ENCODE assay signal across 12 cellular contexts in the genomic region with DNA sequence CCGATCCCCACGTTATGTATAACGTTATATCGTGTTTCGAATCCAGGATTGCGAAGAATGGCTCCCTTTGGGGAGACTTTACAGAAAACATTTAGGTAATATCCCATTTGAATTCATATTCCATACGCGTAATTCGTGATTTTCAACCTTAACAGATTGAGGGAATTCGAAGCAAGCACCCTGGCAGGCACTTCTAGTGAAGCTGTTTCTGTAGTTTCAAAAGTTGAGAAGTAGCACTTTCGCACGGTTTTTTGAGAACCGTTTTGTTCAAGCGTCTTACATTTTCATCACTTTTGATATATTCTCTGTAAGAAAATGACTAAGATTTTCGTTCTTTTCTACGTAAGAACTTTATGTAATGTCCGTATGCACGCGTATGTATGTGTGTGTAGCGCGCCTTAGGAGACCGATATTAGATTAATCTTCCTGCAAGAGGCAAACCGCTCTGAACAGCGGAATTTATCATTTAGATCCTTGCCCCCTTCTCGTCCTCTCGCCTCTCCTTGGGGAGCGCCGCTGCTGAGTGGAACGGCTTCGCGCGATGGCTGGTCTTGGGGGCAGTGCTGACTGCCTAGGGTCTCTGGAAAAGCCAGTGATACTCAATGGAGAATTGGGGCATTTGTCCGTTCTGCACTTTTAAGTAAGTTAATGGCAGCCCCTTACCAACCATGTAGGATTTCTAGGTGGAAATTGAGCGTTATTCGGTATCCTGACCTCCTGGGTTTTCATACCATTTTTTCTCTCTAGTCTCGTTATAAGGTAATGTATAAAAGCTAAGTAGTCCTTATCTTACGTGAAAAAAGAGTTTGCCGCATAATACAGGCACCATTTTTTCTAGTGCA. TPM values are rescaled to one million over a fixed set of nuclear protein-coding genes. Genes with fewer than 3 reads are reported as not detected.
DNase-seq lines count a peak whose midpoint lies in the region; ATAC-seq, FAIRE-seq and TF ChIP-seq lines count a peak whose summit lies in the region.
"Had no signal": no experiment of that assay in that cellular context is flagged by ENCODE, and none has a peak within 500 bp of the region (broad histone marks: within the 10 kb centered on the region; RNA-seq: fewer than 3 reads in every experiment).

No MANE protein-coding gene starts in this region.

- peaks cover 6% of the 10 kb centered on the region for H3K4me1 ChIP-seq in cardiac muscle cell (ENCODE audit: low read depth)
- peaks cover 11% of the 10 kb centered on the region for H3K4me1 ChIP-seq in mesodermal cell (ENCODE audit: control insufficient read depth, insufficient read depth, low read length, poor library complexity, severe bottlenecking)
- peaks cover 0 to 3% (median 1%) of the 10 kb centered on the region in 4 donors for H3K4me1 ChIP-seq in tibial artery
- no peaks in the 10 kb centered on the region for H3K4me1 ChIP-seq in pancreas

- H3K4me3 ChIP-seq in cardiac muscle cell: peak overlapping the region; percentile 28
- H3K4me3 ChIP-seq in mesodermal cell (ENCODE audit: extremely low read depth, insufficient read depth, low read length, poor library complexity, severe bottlenecking): peak overlapping the region; percentile 37
- H3K4me3 ChIP-seq in tibial artery: peak overlapping the region; percentile 68 to 84
- H3K4me3 ChIP-seq in pancreas: no peak overlapping the region

- no peaks in the 10 kb centered on the region for H3K36me3 ChIP-seq in cardiac muscle cell
- no peaks in the 10 kb centered on the region for H3K36me3 ChIP-seq in mesodermal cell (ENCODE audit: control insufficient read depth, insufficient read depth, low read length)
- H3K36me3 ChIP-seq in tibial artery: no peaks in the 10 kb centered on the region
- no peaks in the 10 kb centered on the region for H3K36me3 ChIP-seq in pancreas

- H3K27me3 ChIP-seq in cardiac muscle cell: peaks cover 87% of the 10 kb centered on the region
- H3K27me3 ChIP-seq in tibial artery: no peaks in the 10 kb centered on the region
- H3K27me3 ChIP-seq in pancreas: no peaks in the 10 kb centered on the region

- no peak for FAIRE-seq in pancreas (lab: Jason Lieb, UNC)

- WGBS in mesodermal cell (ENCODE audit: insufficient coverage in 2 of 2), 2 experiments: 2 to 5% methylated on average over 11 to 23 of the region's 38 CpGs
- WGBS in pancreas, 2 donors: 79 to 80% methylated on average over 38 of the region's 38 CpGs

- H3K9me3 ChIP-seq in cardiac muscle cell (ENCODE audit: low read depth): no peaks in the 10 kb centered on the region
- no peaks in the 10 kb centered on the region for H3K9me3 ChIP-seq in mesodermal cell (ENCODE audit: control insufficient read depth, low read length)
- H3K9me3 ChIP-seq in tibial artery: no peaks in the 10 kb centered on the region
- no peaks in the 10 kb centered on the region for H3K9me3 ChIP-seq in pancreas

- no peak for TF ChIP-seq CTCF in cardiac muscle cell (IDR thresholded peaks at IDR 0.05; ENCODE audit: low read depth, low read length)
- no peak for TF ChIP-seq CTCF in tibial artery (IDR thresholded peaks at IDR 0.05)
- no peak for TF ChIP-seq CTCF in GM13976 (IDR thresholded peaks at IDR 0.05; ENCODE audit: borderline replicate concordance, control extremely low read depth, extremely low read depth, insufficient read depth, missing control alignments)
- TF ChIP-seq CTCF in pancreas (IDR thresholded peaks at IDR 0.05): no peak

- in situ Hi-C loops in GM13976 (cut with MboI; ENCODE audit: low sequenced_read_pairs, unreplicated experiment): no loop called here

- no peak overlapping the region for H3K27ac ChIP-seq in cardiac muscle cell
- no peak overlapping the region for H3K27ac ChIP-seq in mesodermal cell (ENCODE audit: low read depth, low read length, severe bottlenecking)
- peak overlapping the region; percentile 89 to 94 for H3K27ac ChIP-seq in tibial artery
- H3K27ac ChIP-seq in pancreas: no peak overlapping the region

- DNase-seq in cardiac muscle cell (ENCODE audit: low read depth in 1 of 2, low spot score in 1 of 2) (peak; percentile 17 to 36), cardiac septum (ENCODE audit: low spot score) (no peak), dedifferentiated amniotic fluid mesenchymal stem cell (ENCODE audit: extremely low spot score) (peak; percentile 26), tibial artery (no peak), GM13976 (ENCODE audit: low spot score) (no peak), pancreas (no peak), germinal center (ENCODE audit: low spot score) (no peak)
- DNase-seq: AML-193; effector memory CD4-positive, alpha-beta T cell; naive B cell; NCI-H1417 had no signal

- intact Hi-C loops in cardiac septum (cut with DNase I): no loop called here
- intact Hi-C loops in tibial artery (cut with DNase I; ENCODE audit: low total_unique reads): no loop called here
- intact Hi-C loops in pancreas (cut with DNase I): no loop called here

- no peak for ATAC-seq in pancreas

RNA-seq across cellular contexts. Expression of gene MAB21L1, which starts 4.8 kb away (rescaled TPM):
- total RNA-seq in cardiac muscle cell (0.03 TPM in 1 of 2 replicates, not detected in the other), cardiac septum (0.27 TPM), pancreas (under 1 TPM in 2 of 6 donors, not detected in 4; 0.09 to 0.12 TPM)
- polyA plus RNA-seq in cardiac muscle cell (0.27 and 0.29 TPM in 2 replicates), pancreas (under 1 TPM; 0.15 to 0.26 TPM)
- 1.7 TPM for polyA plus RNA-seq in mesodermal cell (2013, experiment 1 of 2)
- 1.6 TPM for polyA plus RNA-seq in mesodermal cell (2013, experiment 2 of 2)

Comparison
In these comparisons a context has a peak if more than half of its experiments do, and no peak if none do; other contexts are left out.
1. DNase-seq: peak in cardiac muscle cell (2 of 2) and dedifferentiated amniotic fluid mesenchymal stem cell (single experiment); none in cardiac septum (single experiment), tibial artery (0 of 2), GM13976 (single experiment), pancreas (0 of 6) and germinal center (single experiment).
2. H3K27ac ChIP-seq: peak in tibial artery (2 of 2); none in cardiac muscle cell (single experiment), mesodermal cell (single experiment) and pancreas (0 of 4).
3. H3K4me3 ChIP-seq: peak in cardiac muscle cell (single experiment), mesodermal cell (single experiment) and tibial artery (2 of 2); none in pancreas (0 of 4).